ENCODE assay signal across 7 cellular contexts in the genomic region with DNA sequence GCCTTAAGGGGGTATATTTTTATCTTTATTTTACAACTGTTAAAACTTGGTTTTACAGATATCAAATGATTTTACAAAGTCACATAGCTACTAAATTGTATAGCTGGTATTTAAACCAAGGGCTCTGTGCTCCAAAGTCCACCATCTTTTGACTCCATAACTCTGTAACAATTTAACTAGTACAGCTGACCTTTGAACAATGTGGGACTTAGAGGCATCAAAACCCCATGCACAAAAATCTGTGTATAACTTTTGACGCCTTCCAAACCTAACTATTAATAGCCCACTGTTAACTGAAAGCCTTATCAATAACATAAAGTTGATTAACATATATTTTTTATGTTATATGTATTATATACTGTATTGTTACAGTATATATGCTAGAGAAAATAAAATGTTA.
DNase-seq lines count a peak whose midpoint lies in the region; ATAC-seq, FAIRE-seq and TF ChIP-seq lines count a peak whose summit lies in the region.
"Not testable (repeated sequence)": the region's sequence is repeated elsewhere in the genome, so short reads cannot be mapped to it uniquely, and the experiment has no call there.

No MANE protein-coding gene starts in this region.

- H3K9me3 ChIP-seq in liver (ENCODE audit: control insufficient read depth in 4 of 4, low read length in 3 of 4); pancreas: not testable (repeated sequence)

- TF ChIP-seq CTCF in liver (IDR thresholded peaks at IDR 0.05; ENCODE audit: low read depth, low read length, missing input control); pancreas (IDR thresholded peaks at IDR 0.05): not testable (repeated sequence)

- WGBS in liver: 20% methylated on average over 1 of the region's 1 CpG
- 23 to 31% methylated on average over 1 of the region's 1 CpG for WGBS in pancreas, 2 donors

- H3K27me3 ChIP-seq in liver (ENCODE audit: control insufficient read depth in 4 of 4, insufficient read depth in 4 of 4, low read length in 3 of 4); pancreas: not testable (repeated sequence)

- TF ChIP-seq POLR2A in H54 (IDR thresholded peaks at IDR 0.05; ENCODE audit: low read depth, low read length): not testable (repeated sequence)

- H3K27ac ChIP-seq in liver (ENCODE audit: low read depth in 1 of 2, low read length in 2 of 2); pancreas: not testable (repeated sequence)

- TF ChIP-seq RAD21 in liver (IDR thresholded peaks at IDR 0.05): not testable (repeated sequence)

- H3K9ac ChIP-seq in liver (ENCODE audit: low read depth in 1 of 2, low read length in 2 of 2): not testable (repeated sequence)

- not testable (repeated sequence) for H3K36me3 ChIP-seq in liver (ENCODE audit: control insufficient read depth in 4 of 4, insufficient read depth in 3 of 4, low read depth in 1 of 4, low read length in 3 of 4); pancreas

- ATAC-seq in left colon: peak; percentile 100
- ATAC-seq in pancreas: not testable (repeated sequence)

- not testable (repeated sequence) for DNase-seq in H54 (ENCODE audit: insufficient read length, low spot score); frontal cortex (ENCODE audit: low spot score in 2 of 2); left colon; pancreas

- H3K4me3 ChIP-seq in liver (ENCODE audit: low read depth in 1 of 3, low read length in 3 of 3); pancreas: not testable (repeated sequence)

- intact Hi-C loops in left colon (cut with DNase I, micrococcal nuclease); pancreas (cut with DNase I): not testable (repeated sequence)

- peak; percentile 90 for FAIRE-seq in A204.1 (lab: Jason Lieb, UNC)
- FAIRE-seq in H54 (lab: Jason Lieb, UNC): peak; percentile 6
- FAIRE-seq in TTC549 (lab: Jason Lieb, UNC): peak; percentile 26
- FAIRE-seq in frontal cortex (lab: Jason Lieb, UNC): peak; percentile 43
- FAIRE-seq in pancreas (lab: Jason Lieb, UNC): peak; percentile 82

- H3K4me1 ChIP-seq in liver (ENCODE audit: control insufficient read depth in 4 of 4, insufficient read depth in 4 of 4, low read length in 3 of 4); pancreas: not testable (repeated sequence)

TF ChIP-seq in liver, 16 proteins besides CTCF, POLR2A, EP300 and RAD21:
- TF ChIP-seq HNF4A (conservative IDR thresholded peaks at IDR 0.05): peak; percentile 8 to 30
